1 cellular context compared by ENCODE assay signal in genomic region chr2:67604360-67604759, GRCh38.
TF ChIP-seq lines count a peak whose summit lies in the region.

No MANE protein-coding gene starts in this region.

TF ChIP-seq in GM23338, 12 proteins besides CTCF, POLR2A, EP300 and RAD21 (continued from another document):
- TF ChIP-seq ZNF462 (CRISPR knock-in tag; IDR thresholded peaks at IDR 0.05) = no peak
- no peak for TF ChIP-seq EZH2phosphoT487 (IDR thresholded peaks at IDR 0.05; ENCODE audit: unreplicated experiment)
- TF ChIP-seq, protein P1, sequence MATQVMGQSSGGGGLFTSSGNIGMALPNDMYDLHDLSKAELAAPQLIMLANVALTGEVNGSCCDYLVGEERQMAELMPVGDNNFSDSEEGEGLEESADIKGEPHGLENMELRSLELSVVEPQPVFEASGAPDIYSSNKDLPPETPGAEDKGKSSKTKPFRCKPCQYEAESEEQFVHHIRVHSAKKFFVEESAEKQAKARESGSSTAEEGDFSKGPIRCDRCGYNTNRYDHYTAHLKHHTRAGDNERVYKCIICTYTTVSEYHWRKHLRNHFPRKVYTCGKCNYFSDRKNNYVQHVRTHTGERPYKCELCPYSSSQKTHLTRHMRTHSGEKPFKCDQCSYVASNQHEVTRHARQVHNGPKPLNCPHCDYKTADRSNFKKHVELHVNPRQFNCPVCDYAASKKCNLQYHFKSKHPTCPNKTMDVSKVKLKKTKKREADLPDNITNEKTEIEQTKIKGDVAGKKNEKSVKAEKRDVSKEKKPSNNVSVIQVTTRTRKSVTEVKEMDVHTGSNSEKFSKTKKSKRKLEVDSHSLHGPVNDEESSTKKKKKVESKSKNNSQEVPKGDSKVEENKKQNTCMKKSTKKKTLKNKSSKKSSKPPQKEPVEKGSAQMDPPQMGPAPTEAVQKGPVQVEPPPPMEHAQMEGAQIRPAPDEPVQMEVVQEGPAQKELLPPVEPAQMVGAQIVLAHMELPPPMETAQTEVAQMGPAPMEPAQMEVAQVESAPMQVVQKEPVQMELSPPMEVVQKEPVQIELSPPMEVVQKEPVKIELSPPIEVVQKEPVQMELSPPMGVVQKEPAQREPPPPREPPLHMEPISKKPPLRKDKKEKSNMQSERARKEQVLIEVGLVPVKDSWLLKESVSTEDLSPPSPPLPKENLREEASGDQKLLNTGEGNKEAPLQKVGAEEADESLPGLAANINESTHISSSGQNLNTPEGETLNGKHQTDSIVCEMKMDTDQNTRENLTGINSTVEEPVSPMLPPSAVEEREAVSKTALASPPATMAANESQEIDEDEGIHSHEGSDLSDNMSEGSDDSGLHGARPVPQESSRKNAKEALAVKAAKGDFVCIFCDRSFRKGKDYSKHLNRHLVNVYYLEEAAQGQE (IDR thresholded peaks at IDR 0.05; ENCODE audit: unreplicated experiment) = no peak
- TF ChIP-seq CREB1 (CRISPR knock-in tag; IDR thresholded peaks at IDR 0.05; ENCODE audit: low read depth) = no peak
- no peak for TF ChIP-seq POLR2AphosphoS5 (IDR thresholded peaks at IDR 0.05; ENCODE audit: low read depth)
- no peak for TF ChIP-seq NANOG (IDR thresholded peaks at IDR 0.05; ENCODE audit: borderline replicate concordance)
- no peak for TF ChIP-seq ZNF114 (CRISPR knock-in tag; IDR thresholded peaks at IDR 0.05)
- no peak for TF ChIP-seq JUNB (IDR thresholded peaks at IDR 0.05; ENCODE audit: unreplicated experiment)
